7 cellular contexts compared by ENCODE assay signal in the genomic region with DNA sequence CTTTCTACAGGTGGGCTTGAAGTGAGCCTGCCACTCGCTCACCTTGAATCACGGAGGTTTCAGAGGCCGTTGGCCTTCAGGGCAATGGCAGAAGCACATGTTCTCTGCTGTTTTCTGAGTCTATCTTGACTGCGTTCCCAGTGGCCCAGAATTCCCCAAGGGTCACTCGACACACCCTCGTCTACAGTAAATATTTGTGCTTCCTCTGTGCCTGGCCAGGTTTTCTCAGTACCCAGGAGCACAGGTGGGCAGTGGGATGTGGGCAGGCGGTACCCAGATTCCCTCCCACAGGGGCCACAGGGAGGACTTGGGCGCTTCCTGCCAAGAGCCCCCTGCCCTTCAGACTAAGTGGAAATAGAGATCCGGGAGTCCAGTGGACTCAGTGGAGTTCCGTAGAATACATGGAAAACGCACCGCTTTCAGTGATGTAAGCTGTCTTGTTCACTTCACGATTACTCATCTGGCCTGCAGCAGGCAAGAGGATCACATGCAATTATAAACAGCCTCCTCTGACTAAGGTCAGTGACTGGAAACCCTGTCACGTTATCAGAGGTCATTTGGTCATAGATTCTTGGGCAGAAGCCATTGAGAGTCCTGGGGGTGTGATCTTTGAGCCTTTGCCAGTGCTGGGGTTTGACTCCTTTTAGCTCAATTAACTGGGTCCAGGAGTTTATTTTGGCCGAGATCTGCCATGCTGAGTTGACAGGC.
DNase-seq lines count a peak whose midpoint lies in the region; ATAC-seq and TF ChIP-seq lines count a peak whose summit lies in the region.

No MANE protein-coding gene starts in this region.

- H3K4me1 Mint-ChIP-seq in stimulated activated effector memory CD8-positive, alpha-beta T cell treated with anti-CD3 and anti-CD28 coated beads, Interleukin-12 subunit alpha, Interleukin-12 subunit beta, amount 100 ng/mL, for 72 hours, result peaks cover 7% of the 10 kb centered on the region

- H3K36me3 Mint-ChIP-seq in stimulated activated effector memory CD8-positive, alpha-beta T cell treated with anti-CD3 and anti-CD28 coated beads, Interleukin-12 subunit alpha, Interleukin-12 subunit beta, amount 100 ng/mL, for 72 hours, result no peaks in the 10 kb centered on the region

- no peak overlapping the region for H3K4me3 Mint-ChIP-seq in stimulated activated effector memory CD8-positive, alpha-beta T cell treated with anti-CD3 and anti-CD28 coated beads, Interleukin-12 subunit alpha, Interleukin-12 subunit beta, amount 100 ng/mL, for 72 hours

- no peak overlapping the region for H3K27ac Mint-ChIP-seq in stimulated activated effector memory CD8-positive, alpha-beta T cell treated with anti-CD3 and anti-CD28 coated beads, Interleukin-12 subunit alpha, Interleukin-12 subunit beta, amount 100 ng/mL, for 72 hours

- ATAC-seq in stimulated activated effector memory CD8-positive, alpha-beta T cell treated with anti-CD3 and anti-CD28 coated beads, Interleukin-12 subunit alpha, Interleukin-12 subunit beta, amount 100 ng/mL, for 72 hours, result peak; percentile 44

- no peaks in the 10 kb centered on the region for H3K9me3 ChIP-seq in right atrium auricular region

- DNase-seq in HK-2 (ENCODE audit: unreplicated experiment) (peak; percentile 55), right atrium auricular region (ENCODE audit: low spot score) (peak; percentile 82), mesenteric fat pad (ENCODE audit: low spot score) (no peak), NCI-H146 treated with DMSO at 0.1 percent for 48 hours (lab: John Stamatoyannopoulos, UW; ENCODE audit: unreplicated experiment) (no peak)
- DNase-seq in stimulated activated effector memory CD8-positive, alpha-beta T cell treated with anti-CD3 and anti-CD28 coated beads, Interleukin-12 subunit alpha, Interleukin-12 subunit beta, amount 100 ng/mL, for 72 hours (ENCODE audit: low spot score in 2 of 2), result no peak
- no peak for DNase-seq in stimulated activated CD4-positive, alpha-beta T cell treated with anti-CD3 and anti-CD28 coated beads, Interleukin-2, amount 100 ng/mL, for 24 hours

- TF ChIP-seq CTCF in WI38 (IDR thresholded peaks at IDR 0.05; ENCODE audit: low read depth, low read length) (no peak), right atrium auricular region (IDR thresholded peaks at IDR 0.05) (no peak)

- H3K27ac ChIP-seq in right atrium auricular region, result peak overlapping the region; percentile 73 to 84

- peaks cover 0 to 21% of the 10 kb centered on the region in 2 donors for H3K4me1 ChIP-seq in right atrium auricular region

- no peaks in the 10 kb centered on the region for H3K36me3 ChIP-seq in right atrium auricular region

- H3K9me3 Mint-ChIP-seq in stimulated activated effector memory CD8-positive, alpha-beta T cell treated with anti-CD3 and anti-CD28 coated beads, Interleukin-12 subunit alpha, Interleukin-12 subunit beta, amount 100 ng/mL, for 72 hours, result no peaks in the 10 kb centered on the region

- H3K4me3 ChIP-seq in WI38 (ENCODE audit: low read depth, low read length) (peak overlapping the region; percentile 43), right atrium auricular region (no peak overlapping the region)

- H3K27me3 ChIP-seq in right atrium auricular region, result no peaks in the 10 kb centered on the region

Comparison
In these comparisons a context has a peak if more than half of its experiments do, and no peak if none do; other contexts are left out.
1. DNase-seq: peak in HK-2 (single experiment) and right atrium auricular region (single experiment); none in stimulated activated effector memory CD8-positive, alpha-beta T cell treated with anti-CD3 and anti-CD28 coated beads, Interleukin-12 subunit alpha, Interleukin-12 subunit beta, amount 100 ng/mL, for 72 hours (0 of 2), mesenteric fat pad (single experiment), stimulated activated CD4-positive, alpha-beta T cell treated with anti-CD3 and anti-CD28 coated beads, Interleukin-2, amount 100 ng/mL, for 24 hours (0 of 2) and NCI-H146 treated with DMSO at 0.1 percent for 48 hours (single experiment).